In genomic region chr7:149728491-149729375, GRCh38 we compare ENCODE assay signal across 16 cellular contexts. TPM values are rescaled to one million over a fixed set of nuclear protein-coding genes. Genes with fewer than 3 reads are reported as not detected.
"Had no signal": no experiment of that assay in that cellular context is flagged by ENCODE, and none has a peak within 500 bp of the region (broad histone marks: within the 10 kb centered on the region; RNA-seq: fewer than 3 reads in every experiment).

No MANE protein-coding gene starts in this region.

- H3K9me3 Mint-ChIP-seq: activated naive CD8-positive, alpha-beta T cell treated with anti-CD3 and anti-CD28 coated beads, Interleukin-2, amount 10 ng/mL, durations not matched to agents 7 days and 5 days; central memory CD8-positive, alpha-beta T cell; naive thymus-derived CD8-positive, alpha-beta T cell had no signal

- H3K36me3 Mint-ChIP-seq: activated naive CD8-positive, alpha-beta T cell treated with anti-CD3 and anti-CD28 coated beads, Interleukin-2, amount 10 ng/mL, durations not matched to agents 7 days and 5 days had no signal

- H3K27me3 Mint-ChIP-seq: activated naive CD8-positive, alpha-beta T cell treated with anti-CD3 and anti-CD28 coated beads, Interleukin-2, amount 10 ng/mL, durations not matched to agents 7 days and 5 days; central memory CD8-positive, alpha-beta T cell; naive thymus-derived CD8-positive, alpha-beta T cell had no signal

- DNase-seq: activated CD4-positive, alpha-beta T cell treated with anti-CD3 and anti-CD28 coated beads for 1 hour; activated naive CD8-positive, alpha-beta T cell treated with anti-CD3 and anti-CD28 coated beads, Interleukin-2, amount 10 ng/mL, durations not matched to agents 7 days and 5 days; body of pancreas; left ventricle myocardium superior; mesenchymal stem cell; naive thymus-derived CD8-positive, alpha-beta T cell; stimulated activated CD4-positive, alpha-beta T cell treated with anti-CD3 and anti-CD28 coated beads, Interleukin-2, amount 100 ng/mL, for 24 hours; stimulated activated naive CD8-positive, alpha-beta T cell treated with anti-CD3 and anti-CD28 coated beads, Interleukin-15, Interleukin-2, amounts not matched to agents 100 U/mL and 50 U/mL, for 24 hours; WERI-Rb-1 had no signal

- H3K4me3 ChIP-seq: body of pancreas, hepatocyte, pancreas, SK-N-MC, tibial nerve, vagina had no signal

- H3K4me3 Mint-ChIP-seq: activated naive CD8-positive, alpha-beta T cell treated with anti-CD3 and anti-CD28 coated beads, Interleukin-2, amount 10 ng/mL, durations not matched to agents 7 days and 5 days; central memory CD8-positive, alpha-beta T cell; naive thymus-derived CD8-positive, alpha-beta T cell had no signal

- H3K9me3 ChIP-seq: body of pancreas, pancreas, tibial nerve, vagina had no signal

- H3K27me3 ChIP-seq: body of pancreas, hepatocyte, pancreas, tibial nerve, vagina had no signal

- H3K4me1 ChIP-seq: body of pancreas, pancreas, tibial nerve, vagina had no signal

- H3K27ac Mint-ChIP-seq: activated naive CD8-positive, alpha-beta T cell treated with anti-CD3 and anti-CD28 coated beads, Interleukin-2, amount 10 ng/mL, durations not matched to agents 7 days and 5 days; naive thymus-derived CD8-positive, alpha-beta T cell had no signal

- H3K4me1 Mint-ChIP-seq: activated naive CD8-positive, alpha-beta T cell treated with anti-CD3 and anti-CD28 coated beads, Interleukin-2, amount 10 ng/mL, durations not matched to agents 7 days and 5 days; central memory CD8-positive, alpha-beta T cell had no signal

- H3K27ac ChIP-seq: body of pancreas, hepatocyte, pancreas, SK-N-MC, vagina, WERI-Rb-1 had no signal

- ATAC-seq: body of pancreas; left ventricle myocardium superior; naive thymus-derived CD8-positive, alpha-beta T cell; pancreas; stimulated activated naive CD8-positive, alpha-beta T cell treated with anti-CD3 and anti-CD28 coated beads, Interleukin-15, Interleukin-2, amounts not matched to agents 100 U/mL and 50 U/mL, for 24 hours had no signal

RNA-seq across cellular contexts. Expression of gene ZNF467, which starts 44.7 kb away (rescaled TPM):
- total RNA-seq: T-helper 2 cell treated with Interferon-gamma antibody and Interleukin-4, amounts not matched to agents 100 ng/mL and 5 ng/mL, for 36 hours had no signal
